In the genomic region with DNA sequence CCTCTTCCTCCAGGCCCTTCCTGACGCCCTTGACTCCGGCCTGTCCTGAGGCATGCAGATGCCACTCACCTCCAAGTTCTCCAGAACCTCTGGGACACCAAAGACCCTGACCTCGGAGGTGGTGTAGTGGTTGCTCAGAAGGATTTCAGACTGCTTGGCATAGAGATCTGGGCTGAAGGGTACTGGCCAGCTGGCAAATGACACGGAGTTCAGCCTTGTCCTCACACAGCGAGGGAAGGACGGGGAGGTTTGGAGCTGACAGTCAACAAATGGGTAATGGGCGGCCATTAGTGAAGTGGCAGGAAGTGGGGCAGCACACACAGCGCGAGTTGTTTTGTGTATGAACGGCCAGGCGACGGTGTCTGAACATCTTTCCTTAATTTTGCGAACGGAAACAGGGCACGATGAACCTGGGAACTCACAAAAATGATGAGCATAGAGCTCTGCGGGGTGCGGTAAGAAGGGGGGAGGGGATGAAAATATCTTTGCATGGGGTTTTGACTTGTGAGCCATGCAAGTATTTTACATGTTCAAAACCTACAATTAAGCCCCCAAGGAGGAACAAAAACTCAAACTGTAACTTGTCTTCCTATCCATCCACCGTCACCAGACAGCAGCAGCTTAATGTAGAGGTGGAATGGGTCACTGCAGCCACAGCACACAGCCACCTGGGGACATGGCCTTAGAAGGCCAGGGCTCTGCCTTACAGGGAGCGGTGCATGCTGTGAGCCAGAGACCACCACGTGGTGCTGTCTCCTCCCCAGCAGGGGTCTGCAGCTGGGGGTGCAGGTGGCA, we compare ENCODE assay signal across 17 cellular contexts. TPM values are rescaled to one million over a fixed set of nuclear protein-coding genes. Genes with fewer than 3 reads are reported as not detected.
DNase-seq lines count a peak whose midpoint lies in the region; ATAC-seq and TF ChIP-seq lines count a peak whose summit lies in the region.
"Had no signal": no experiment of that assay in that cellular context is flagged by ENCODE, and none has a peak within 500 bp of the region (broad histone marks: within the 10 kb centered on the region; RNA-seq: fewer than 3 reads in every experiment).

No MANE protein-coding gene starts in this region.

- H3K27ac Mint-ChIP-seq in memory B cell (no peak overlapping the region), glutamatergic neuron (ENCODE audit: unreplicated experiment) (no peak overlapping the region)
- H3K27ac Mint-ChIP-seq in effector memory CD8-positive, alpha-beta T cell = no peak overlapping the region
- peak overlapping the region in 1 of 8 donors; percentile 14 for H3K27ac Mint-ChIP-seq in CD8-positive, alpha-beta memory T cell
- H3K27ac Mint-ChIP-seq: activated CD4-positive, alpha-beta memory T cell treated with anti-CD3 and anti-CD28 coated beads, Interleukin-2, amount 10 ng/mL, durations not matched to agents 7 days and 5 days; activated naive CD4-positive, alpha-beta T cell treated with anti-CD3 and anti-CD28 coated beads, Interleukin-2, amount 50 U/mL, for 72 hours; CD14-positive monocyte; stimulated activated effector memory CD8-positive, alpha-beta T cell treated with anti-CD3 and anti-CD28 coated beads, Interleukin-12 subunit alpha, Interleukin-12 subunit beta, amount 100 ng/mL, for 72 hours; type B pancreatic cell had no signal

- H3K9me2 ChIP-seq in Karpas-422 (replicated peaks; ENCODE audit: insufficient read depth, low read length) = no peaks in the 10 kb centered on the region

- DNase-seq in right cardiac atrium (peak in 1 of 3 donors; percentile 16), Right ventricle myocardium inferior (ENCODE audit: missing footprints) (no peak), Karpas-422 (peak; percentile 87), memory B cell (ENCODE audit: low spot score in 2 of 2) (no peak), glutamatergic neuron (no peak), T-helper 9 cell (no peak)
- DNase-seq in effector memory CD8-positive, alpha-beta T cell = no peak
- DNase-seq in CD8-positive, alpha-beta memory T cell = no peak
- DNase-seq: activated CD4-positive, alpha-beta memory T cell treated with anti-CD3 and anti-CD28 coated beads, Interleukin-2, amount 10 ng/mL, durations not matched to agents 7 days and 5 days; activated T-cell treated with anti-CD3 and anti-CD28 coated beads, Interleukin-2, amount 50 U/mL, for 4 hours; dermis blood vessel endothelial cell; erythroblast had no signal

- no peaks in the 10 kb centered on the region for H3K27me3 ChIP-seq in right cardiac atrium (ENCODE audit: control insufficient read depth, insufficient read depth)
- no peaks in the 10 kb centered on the region for H3K27me3 ChIP-seq in Karpas-422 (ENCODE audit: low read length)
- peaks cover 14% of the 10 kb centered on the region for H3K27me3 ChIP-seq in CD8-positive, alpha-beta memory T cell (ENCODE audit: insufficient read depth, low read length, poor library complexity, severe bottlenecking)

- H3K27me3 Mint-ChIP-seq in memory B cell (peaks cover 3% of the 10 kb centered on the region), glutamatergic neuron (ENCODE audit: unreplicated experiment) (peaks cover 5% of the 10 kb centered on the region)
- peaks cover 43 to 59% of the 10 kb centered on the region in 2 donors for H3K27me3 Mint-ChIP-seq in effector memory CD8-positive, alpha-beta T cell
- peaks cover 10 to 34% of the 10 kb centered on the region in 2 donors for H3K27me3 Mint-ChIP-seq in CD8-positive, alpha-beta memory T cell

- no peaks in the 10 kb centered on the region for H4K20me1 ChIP-seq in Karpas-422 (ENCODE audit: insufficient read depth, low read depth, low read length)

- H3K4me3 ChIP-seq in right cardiac atrium (ENCODE audit: low read length) = no peak overlapping the region
- peak overlapping the region; percentile 62 for H3K4me3 ChIP-seq in Karpas-422 (ENCODE audit: low read length)
- H3K4me3 ChIP-seq in CD8-positive, alpha-beta memory T cell (ENCODE audit: low read length) = no peak overlapping the region

- H3K27ac ChIP-seq in right cardiac atrium (ENCODE audit: low read length) = no peak overlapping the region
- peak overlapping the region; percentile 90 for H3K27ac ChIP-seq in Karpas-422 (ENCODE audit: low read length)
- H3K27ac ChIP-seq in CD8-positive, alpha-beta memory T cell (ENCODE audit: low read depth, low read length) = no peak overlapping the region
- H3K27ac ChIP-seq: parathyroid adenoma had no signal

- H3K36me3 Mint-ChIP-seq in memory B cell (no peaks in the 10 kb centered on the region), glutamatergic neuron (ENCODE audit: unreplicated experiment) (peaks cover 5% of the 10 kb centered on the region)
- peaks cover 5% of the 10 kb centered on the region for H3K36me3 Mint-ChIP-seq in effector memory CD8-positive, alpha-beta T cell (ENCODE audit: insufficient read depth)
- H3K36me3 Mint-ChIP-seq in CD8-positive, alpha-beta memory T cell = no peaks in the 10 kb centered on the region
- H3K36me3 Mint-ChIP-seq: activated naive CD4-positive, alpha-beta T cell treated with anti-CD3 and anti-CD28 coated beads, Interleukin-2, amount 50 U/mL, for 72 hours; CD14-positive monocyte; stimulated activated effector memory CD8-positive, alpha-beta T cell treated with anti-CD3 and anti-CD28 coated beads, Interleukin-12 subunit alpha, Interleukin-12 subunit beta, amount 100 ng/mL, for 72 hours; type B pancreatic cell had no signal

- peak overlapping the region; percentile 75 for H3K9ac ChIP-seq in Karpas-422 (ENCODE audit: low read length)
- H3K9ac ChIP-seq: parathyroid adenoma had no signal

- TF ChIP-seq CTCF in glutamatergic neuron (IDR thresholded peaks at IDR 0.05; ENCODE audit: partially characterized antibody, unreplicated experiment) = no peak

- POLR2A ChIA-PET in CD8-positive, alpha-beta memory T cell (lab: Charles Lee) = no interaction called here

- peak overlapping the region; percentile 75 for H3K4me3 Mint-ChIP-seq in memory B cell
- H3K4me3 Mint-ChIP-seq in effector memory CD8-positive, alpha-beta T cell = peak overlapping the region in 1 of 2 donors; percentile 4
- peak overlapping the region in 1 of 7 donors; percentile 6 for H3K4me3 Mint-ChIP-seq in CD8-positive, alpha-beta memory T cell
- H3K4me3 Mint-ChIP-seq in glutamatergic neuron (ENCODE audit: unreplicated experiment) = no peak overlapping the region
- H3K4me3 Mint-ChIP-seq: activated CD4-positive, alpha-beta memory T cell treated with anti-CD3 and anti-CD28 coated beads, Interleukin-2, amount 10 ng/mL, durations not matched to agents 7 days and 5 days; CD14-positive monocyte; stimulated activated effector memory CD8-positive, alpha-beta T cell treated with anti-CD3 and anti-CD28 coated beads, Interleukin-12 subunit alpha, Interleukin-12 subunit beta, amount 100 ng/mL, for 72 hours; type B pancreatic cell had no signal

- CTCF ChIA-PET in CD8-positive, alpha-beta memory T cell (lab: Charles Lee) = interaction anchor here (1.7 to 2.8 kb wide), 2 partner anchors 17 to 98 kb away, joined by 6 to 8 read pairs; no protein-coding TSS in a partner anchor

- H3K9me3 ChIP-seq in right cardiac atrium (ENCODE audit: control insufficient read depth, low read length) = no peaks in the 10 kb centered on the region
- H3K9me3 ChIP-seq in Karpas-422 (ENCODE audit: low read length) = no peaks in the 10 kb centered on the region
- no peaks in the 10 kb centered on the region for H3K9me3 ChIP-seq in CD8-positive, alpha-beta memory T cell (ENCODE audit: low read length)

- no peaks in the 10 kb centered on the region for H3K36me3 ChIP-seq in Karpas-422 (ENCODE audit: insufficient read depth, low read length)
- no peaks in the 10 kb centered on the region for H3K36me3 ChIP-seq in CD8-positive, alpha-beta memory T cell (ENCODE audit: insufficient read depth, low read length)

- no peaks in the 10 kb centered on the region for H3K79me2 ChIP-seq in Karpas-422 (ENCODE audit: low read length)
- H3K79me2 ChIP-seq: parathyroid adenoma had no signal

- H3K4me1 Mint-ChIP-seq in memory B cell (peaks cover 29% of the 10 kb centered on the region), glutamatergic neuron (ENCODE audit: low read depth, unreplicated experiment) (no peaks in the 10 kb centered on the region)
- H3K4me1 Mint-ChIP-seq in effector memory CD8-positive, alpha-beta T cell (ENCODE audit: low read depth in 2 of 2) = peaks cover 8 to 9% of the 10 kb centered on the region in 2 donors
- H3K4me1 Mint-ChIP-seq in CD8-positive, alpha-beta memory T cell = peaks cover 8 to 13% (median 11%) of the 10 kb centered on the region in 3 donors

- H3K9me3 Mint-ChIP-seq in memory B cell = no peaks in the 10 kb centered on the region
- no peaks in the 10 kb centered on the region for H3K9me3 Mint-ChIP-seq in effector memory CD8-positive, alpha-beta T cell
- no peaks in the 10 kb centered on the region for H3K9me3 Mint-ChIP-seq in CD8-positive, alpha-beta memory T cell
- H3K9me3 Mint-ChIP-seq in glutamatergic neuron (ENCODE audit: unreplicated experiment) = peaks cover 2% of the 10 kb centered on the region
- H3K9me3 Mint-ChIP-seq: activated CD4-positive, alpha-beta memory T cell treated with anti-CD3 and anti-CD28 coated beads, Interleukin-2, amount 10 ng/mL, durations not matched to agents 7 days and 5 days; activated naive CD4-positive, alpha-beta T cell treated with anti-CD3 and anti-CD28 coated beads, Interleukin-2, amount 50 U/mL, for 72 hours; activated T-cell treated with anti-CD3 and anti-CD28 coated beads, Interleukin-2, amount 50 U/mL, for 4 hours; stimulated activated effector memory CD8-positive, alpha-beta T cell treated with anti-CD3 and anti-CD28 coated beads, Interleukin-12 subunit alpha, Interleukin-12 subunit beta, amount 100 ng/mL, for 72 hours; type B pancreatic cell had no signal

- intact Hi-C loops in right cardiac atrium (cut with DNase I) (no loop called here), Right ventricle myocardium inferior (cut with DNase I) (no loop called here)

- H3K4me1 ChIP-seq in right cardiac atrium (ENCODE audit: control insufficient read depth, insufficient read depth, low read length) (peaks cover 2% of the 10 kb centered on the region), Karpas-422 (ENCODE audit: low read length) (peaks cover 64% of the 10 kb centered on the region)
- peaks cover 16% of the 10 kb centered on the region for H3K4me1 ChIP-seq in CD8-positive, alpha-beta memory T cell (ENCODE audit: insufficient read depth, low read length)

- peak overlapping the region; percentile 94 for H3K4me2 ChIP-seq in Karpas-422 (ENCODE audit: low read depth, low read length, poor library complexity, severe bottlenecking)

- ATAC-seq in right cardiac atrium (peak; percentile 22 to 26), Right ventricle myocardium inferior (no peak), memory B cell (ENCODE audit: low read depth) (peak; percentile 44)
- ATAC-seq in effector memory CD8-positive, alpha-beta T cell (replicated peaks) = no peak
- ATAC-seq: activated naive CD4-positive, alpha-beta T cell treated with anti-CD3 and anti-CD28 coated beads, Interleukin-2, amount 50 U/mL, for 72 hours; activated T-cell treated with anti-CD3 and anti-CD28 coated beads, Interleukin-2, amount 50 U/mL, for 4 hours; stimulated activated effector memory CD8-positive, alpha-beta T cell treated with anti-CD3 and anti-CD28 coated beads, Interleukin-12 subunit alpha, Interleukin-12 subunit beta, amount 100 ng/mL, for 72 hours had no signal

- whole genome bisulfite sequencing in right cardiac atrium = 88% methylated on average over 20 of the region's 20 CpGs

- peak overlapping the region; percentile 100 for H2AFZ ChIP-seq in Karpas-422 (ENCODE audit: low read length)

RNA-seq across cellular contexts. Expression of gene RPL32, which starts 43.6 kb away (rescaled TPM):
- total RNA-seq in right cardiac atrium = 1,000 to 10,000 TPM in 3 of 4 donors, 100 to 1,000 TPM in 1; 993 to 1,089 (median 1,033) TPM
- 1,539 TPM for polyA plus RNA-seq in right cardiac atrium
- 953 TPM for total RNA-seq in Right ventricle myocardium inferior
- 5,091 and 6,020 TPM in 2 replicates for total RNA-seq in Karpas-422 (2014; rRNA removed; shearing (Covaris generic); ENCODE audit: low replicate concordance)
- 1,000 to 10,000 TPM; 2,528 to 2,642 TPM for total RNA-seq in CD8-positive, alpha-beta memory T cell
- polyA plus RNA-seq in CD8-positive, alpha-beta memory T cell = 2,743 TPM
- total RNA-seq in glutamatergic neuron (ENCODE audit: unreplicated experiment) = 966 TPM

Comparison
In these comparisons a context has a peak if more than half of its experiments do, and no peak if none do; other contexts are left out.
1. ATAC-seq: peak in right cardiac atrium (2 of 2) and memory B cell (single experiment); none in Right ventricle myocardium inferior (single experiment) and effector memory CD8-positive, alpha-beta T cell (single experiment).